In genomic region chr2:24191156-24191555, GRCh38 we compare ENCODE assay signal across 1 cellular context.
TF ChIP-seq lines count a peak whose summit lies in the region.

No MANE protein-coding gene starts in this region.

TF ChIP-seq in HepG2, 621 proteins besides CTCF, POLR2A, EP300 and RAD21:
- TF ChIP-seq SP1 (IDR thresholded peaks at IDR 0.05) (no peak), SP1 (CRISPR knock-in tag; IDR thresholded peaks at IDR 0.05) (no peak), KAT7 (CRISPR knock-in tag; IDR thresholded peaks at IDR 0.05; ENCODE audit: borderline replicate concordance) (no peak), ZNF367 (CRISPR knock-in tag; IDR thresholded peaks at IDR 0.05; ENCODE audit: borderline replicate concordance) (no peak), RARG (CRISPR knock-in tag; IDR thresholded peaks at IDR 0.05; ENCODE audit: low read depth) (no peak), KDM4B (CRISPR knock-in tag; IDR thresholded peaks at IDR 0.05) (no peak), HNRNPUL1 (IDR thresholded peaks at IDR 0.05; ENCODE audit: low read depth, low read length) (no peak), IRF9 (CRISPR knock-in tag; IDR thresholded peaks at IDR 0.05; ENCODE audit: borderline replicate concordance) (no peak), ZFP91 (CRISPR knock-in tag; IDR thresholded peaks at IDR 0.05; ENCODE audit: borderline replicate concordance) (no peak), BCL6 (CRISPR knock-in tag; IDR thresholded peaks at IDR 0.05) (no peak), CREM (IDR thresholded peaks at IDR 0.05) (no peak), CREM (CRISPR knock-in tag; IDR thresholded peaks at IDR 0.05) (no peak), ZNF18 (CRISPR knock-in tag; IDR thresholded peaks at IDR 0.05; ENCODE audit: insufficient replicate concordance) (no peak), MNT (IDR thresholded peaks at IDR 0.05) (no peak), TFAP4 (IDR thresholded peaks at IDR 0.05; ENCODE audit: borderline replicate concordance, low read depth) (no peak), ZNF562 (CRISPR knock-in tag; IDR thresholded peaks at IDR 0.05; ENCODE audit: borderline replicate concordance) (no peak)
